19 cellular contexts compared by ENCODE assay signal in the genomic region with DNA sequence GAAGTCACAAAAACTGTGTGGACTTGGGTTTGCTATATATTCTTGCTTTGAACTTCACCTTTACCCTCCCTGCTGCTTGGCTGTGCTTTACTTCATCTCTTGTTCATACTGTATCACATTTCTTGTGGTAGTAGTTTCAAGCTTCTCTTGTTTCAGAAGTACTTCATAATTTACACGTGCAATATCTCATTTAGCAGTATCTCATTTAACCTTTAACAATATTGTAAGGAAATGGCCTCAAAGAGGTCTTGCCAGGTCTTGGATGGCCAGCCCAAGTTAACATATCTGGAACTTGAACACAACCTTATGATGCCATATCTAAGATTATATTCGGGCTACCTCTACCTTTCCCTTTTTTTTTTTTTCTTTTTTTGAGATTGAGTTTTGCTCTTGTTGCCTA. TPM values are rescaled to one million over a fixed set of nuclear protein-coding genes. Genes with fewer than 3 reads are reported as not detected.
A peak's percentile ranks its signal among the peaks of the same experiment; 100 is the strongest.
DNase-seq lines count a peak whose midpoint lies in the region; ATAC-seq and TF ChIP-seq lines count a peak whose summit lies in the region.
"Had no signal": no experiment of that assay in that cellular context is flagged by ENCODE, and none has a peak within 500 bp of the region (broad histone marks: within the 10 kb centered on the region; RNA-seq: fewer than 3 reads in every experiment).

No MANE protein-coding gene starts in this region.

- peak overlapping the region; percentile 35 for H3K4me3 Mint-ChIP-seq in activated naive CD8-positive, alpha-beta T cell
- no peak overlapping the region for H3K4me3 Mint-ChIP-seq in activated naive CD8-positive, alpha-beta T cell treated with anti-CD3 and anti-CD28 coated beads for 36 hours
- no peak overlapping the region for H3K4me3 Mint-ChIP-seq in endothelial cell (ENCODE audit: unreplicated experiment)
- peak overlapping the region; percentile 54 to 95 (median 56) for H3K4me3 Mint-ChIP-seq in nephron

- TF ChIP-seq CTCF in endothelial cell (IDR thresholded peaks at IDR 0.05; ENCODE audit: unreplicated experiment) (no peak), nephron (IDR thresholded peaks at IDR 0.05; ENCODE audit: unreplicated experiment in 3 of 3) (no peak)

- H3K4me1 Mint-ChIP-seq in activated naive CD8-positive, alpha-beta T cell (ENCODE audit: low read depth), result peaks cover 9% of the 10 kb centered on the region
- peaks cover 7% of the 10 kb centered on the region for H3K4me1 Mint-ChIP-seq in activated naive CD8-positive, alpha-beta T cell treated with anti-CD3 and anti-CD28 coated beads for 36 hours
- H3K4me1 Mint-ChIP-seq in endothelial cell (ENCODE audit: unreplicated experiment) (peaks cover 6% of the 10 kb centered on the region), nephron (peaks cover 44% of the 10 kb centered on the region)

- H3K27me3 Mint-ChIP-seq in activated naive CD8-positive, alpha-beta T cell, result peaks cover 7% of the 10 kb centered on the region
- peaks cover 26% of the 10 kb centered on the region for H3K27me3 Mint-ChIP-seq in activated naive CD8-positive, alpha-beta T cell treated with anti-CD3 and anti-CD28 coated beads for 36 hours
- peaks cover 3% of the 10 kb centered on the region for H3K27me3 Mint-ChIP-seq in endothelial cell (ENCODE audit: unreplicated experiment)
- H3K27me3 Mint-ChIP-seq in nephron (ENCODE audit: low read depth), result peaks cover 3% of the 10 kb centered on the region

- no peaks in the 10 kb centered on the region for H3K9me3 Mint-ChIP-seq in activated naive CD8-positive, alpha-beta T cell (ENCODE audit: low read depth)
- H3K9me3 Mint-ChIP-seq in activated naive CD8-positive, alpha-beta T cell treated with anti-CD3 and anti-CD28 coated beads for 36 hours, result no peaks in the 10 kb centered on the region
- H3K9me3 Mint-ChIP-seq in endothelial cell (ENCODE audit: unreplicated experiment) (no peaks in the 10 kb centered on the region), nephron (no peaks in the 10 kb centered on the region)
- H3K9me3 Mint-ChIP-seq: activated B cell treated with CpG ODN at 0.5 μM for 24 hours; activated T-cell treated with anti-CD3 and anti-CD28 coated beads, Interleukin-2, amount 50 U/mL, for 72 hours had no signal

- no peak for ATAC-seq in HG02678 (IDR thresholded peaks at IDR 0.05; ENCODE audit: unreplicated experiment)
- ATAC-seq: activated T-cell treated with anti-CD3 and anti-CD28 coated beads, Interleukin-2, amount 50 U/mL, for 72 hours; GM12878; left lung; stimulated activated naive CD8-positive, alpha-beta T cell treated with anti-CD3 and anti-CD28 coated beads, Interleukin-15, Interleukin-2, amounts not matched to agents 100 U/mL and 50 U/mL, for 24 hours had no signal

- H3K36me3 Mint-ChIP-seq in activated naive CD8-positive, alpha-beta T cell, result no peaks in the 10 kb centered on the region
- no peaks in the 10 kb centered on the region for H3K36me3 Mint-ChIP-seq in activated naive CD8-positive, alpha-beta T cell treated with anti-CD3 and anti-CD28 coated beads for 36 hours
- H3K36me3 Mint-ChIP-seq in endothelial cell (ENCODE audit: low read depth, unreplicated experiment) (peaks cover 7% of the 10 kb centered on the region), nephron (ENCODE audit: low read depth) (peaks cover 2% of the 10 kb centered on the region)

- no peak for DNase-seq in activated naive CD8-positive, alpha-beta T cell treated with anti-CD3 and anti-CD28 coated beads for 36 hours
- DNase-seq in endothelial cell (ENCODE audit: low spot score) (no peak), NCI-H446 treated with DMSO at 0.1 percent for 48 hours (lab: John Stamatoyannopoulos, UW) (no peak)
- DNase-seq in activated naive CD4-positive, alpha-beta T cell treated with anti-CD3 and anti-CD28 coated beads, Interleukin-2, amount 50 U/mL, for 16 hours, result no peak
- DNase-seq: activated B cell treated with CpG ODN at 0.5 μM for 24 hours; activated naive CD4-positive, alpha-beta T cell treated with Interleukin-2 at 50 U/mL for 16 hours; activated T-cell treated with anti-CD3 and anti-CD28 coated beads, Interleukin-2, amount 50 U/mL, for 72 hours; anterior cingulate cortex; left lung; mesendoderm; NCI-H1048; NCI-H1694; ovary; stimulated activated naive CD8-positive, alpha-beta T cell treated with anti-CD3 and anti-CD28 coated beads, Interleukin-15, Interleukin-2, amounts not matched to agents 100 U/mL and 50 U/mL, for 24 hours; SW 1271 had no signal

- H3K27ac Mint-ChIP-seq in activated naive CD8-positive, alpha-beta T cell, result no peak overlapping the region
- no peak overlapping the region for H3K27ac Mint-ChIP-seq in activated naive CD8-positive, alpha-beta T cell treated with anti-CD3 and anti-CD28 coated beads for 36 hours
- peak overlapping the region; percentile 13 for H3K27ac Mint-ChIP-seq in endothelial cell (ENCODE audit: unreplicated experiment)
- H3K27ac Mint-ChIP-seq in nephron, result peak overlapping the region; percentile 96 to 98 (median 97)
- H3K27ac Mint-ChIP-seq: activated B cell treated with CpG ODN at 0.5 μM for 24 hours; activated T-cell treated with anti-CD3 and anti-CD28 coated beads, Interleukin-2, amount 50 U/mL, for 72 hours had no signal

RNA-seq across cellular contexts. Expression of gene TRIM45, which starts 1.7 kb away (rescaled TPM):
- total RNA-seq in activated naive CD8-positive, alpha-beta T cell treated with anti-CD3 and anti-CD28 coated beads for 36 hours, result under 1 TPM; 0.48 to 0.60 TPM
- 7.0 TPM for total RNA-seq in endothelial cell (ENCODE audit: unreplicated experiment)

Comparison
In these comparisons a context has a peak if more than half of its experiments do, and no peak if none do; other contexts are left out.
1. H3K4me3 Mint-ChIP-seq: peak in activated naive CD8-positive, alpha-beta T cell (single experiment) and nephron (3 of 3); none in activated naive CD8-positive, alpha-beta T cell treated with anti-CD3 and anti-CD28 coated beads for 36 hours (single experiment) and endothelial cell (single experiment).
2. H3K27ac Mint-ChIP-seq: peak in endothelial cell (single experiment) and nephron (3 of 3); none in activated naive CD8-positive, alpha-beta T cell (single experiment) and activated naive CD8-positive, alpha-beta T cell treated with anti-CD3 and anti-CD28 coated beads for 36 hours (single experiment).